In genomic region chr7:23044581-23044980, GRCh38 we compare ENCODE assay signal across 13 cellular contexts.
"Had no signal": no experiment of that assay in that cellular context is flagged by ENCODE, and none has a peak within 500 bp of the region (broad histone marks: within the 10 kb centered on the region; RNA-seq: fewer than 3 reads in every experiment).

No MANE protein-coding gene starts in this region.

- H3K4me3 ChIP-seq: coronary artery, suprapubic skin had no signal

- DNase-seq: activated CD4-positive, alpha-beta T cell treated with anti-CD3 and anti-CD28 coated beads, Interleukin-2, amount 10 ng/mL, durations not matched to agents 7 days and 5 days; activated naive CD4-positive, alpha-beta T cell; activated naive CD8-positive, alpha-beta T cell treated with anti-CD3 and anti-CD28 coated beads, Interleukin-2, amount 10 ng/mL, durations not matched to agents 7 days and 5 days; effector CD4-positive, alpha-beta T cell; foreskin fibroblast; head of caudate nucleus; nucleus accumbens; right cardiac atrium; small intestine; stimulated activated CD4-positive, alpha-beta T cell treated with anti-CD3 and anti-CD28 coated beads, Interleukin-4, amount 100 ng/mL, for 4 hours had no signal

- H3K27ac ChIP-seq: coronary artery, suprapubic skin had no signal

- H3K36me3 ChIP-seq: suprapubic skin had no signal

- ATAC-seq: right cardiac atrium had no signal

- H3K27me3 ChIP-seq: suprapubic skin had no signal

- H3K4me1 ChIP-seq: suprapubic skin had no signal

- FAIRE-seq: endothelial cell of umbilical vein, small intestine had no signal

- H3K9me3 ChIP-seq: suprapubic skin had no signal
